Comparison of ENCODE assay signal across 22 cellular contexts in the genomic region with DNA sequence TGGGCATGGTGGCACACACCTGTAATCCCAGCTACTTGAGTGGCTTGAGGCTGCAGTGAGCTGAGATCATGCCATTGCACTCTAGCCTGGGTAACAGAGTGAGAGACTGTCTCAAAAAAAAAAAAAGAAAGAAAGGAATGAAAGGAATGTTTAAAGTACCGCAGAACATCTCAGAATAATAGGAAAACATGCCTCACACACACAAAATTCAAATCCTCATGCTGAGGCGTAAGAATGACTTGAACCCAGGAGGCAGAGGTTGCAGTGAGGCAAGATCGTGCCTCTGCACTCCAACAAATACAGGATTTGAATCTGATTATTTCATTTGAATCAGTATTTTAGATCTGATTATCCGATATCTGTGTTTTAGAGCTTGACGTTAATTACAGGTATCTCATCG. TPM values are rescaled to one million over a fixed set of nuclear protein-coding genes. Genes with fewer than 3 reads are reported as not detected.
DNase-seq lines count a peak whose midpoint lies in the region; ATAC-seq, FAIRE-seq and TF ChIP-seq lines count a peak whose summit lies in the region.
"Had no signal": no experiment of that assay in that cellular context is flagged by ENCODE, and none has a peak within 500 bp of the region (broad histone marks: within the 10 kb centered on the region; RNA-seq: fewer than 3 reads in every experiment).

No MANE protein-coding gene starts in this region.

- BruUV-seq in IMR-90 (replicated peaks; lab: Mats Ljungman, UMichigan), result no TSS peak

- H2BK20ac ChIP-seq in IMR-90 (ENCODE audit: low read depth, low read length), result no peak overlapping the region

- H3K23ac ChIP-seq in IMR-90 (ENCODE audit: low read depth, low read length), result no peak overlapping the region

- WGBS in IMR-90 (ENCODE audit: extremely low coverage in 2 of 2, insufficient read length in 1 of 2), 2 experiments, result 87% methylated on average over 3 of the region's 6 CpGs; no CpG with 5 or more reads in 1 of the 2 experiments

- intact Hi-C loops in IMR-90 (cut with micrococcal nuclease), result loop anchor here (5.0 to 10.0 kb wide), 2 partner anchors 73 to 175 kb away; no protein-coding TSS in a partner anchor
- intact Hi-C loops in posterior cingulate gyrus (cut with DNase I), result loop anchor here (10.0 kb wide), 1 partner anchor 285 kb away; no protein-coding TSS in a partner anchor

- TF ChIP-seq RAD21 in IMR-90 (IDR thresholded peaks at IDR 0.05; ENCODE audit: low read length), result no peak

- H3K36me3 ChIP-seq in IMR-90 (ENCODE audit: control insufficient read depth, insufficient read depth, low read length) (no peaks in the 10 kb centered on the region), bronchial epithelial cell (ENCODE audit: control insufficient read depth, insufficient read depth, low read length) (no peaks in the 10 kb centered on the region)

- no peaks in the 10 kb centered on the region for H3K9me3 ChIP-seq in IMR-90 (ENCODE audit: control insufficient read depth, insufficient read depth, low read length)

- no peak overlapping the region for H4K8ac ChIP-seq in IMR-90 (ENCODE audit: low read depth in 2 of 2, low read length in 2 of 2)

- no peak overlapping the region for H2BK5ac ChIP-seq in IMR-90 (ENCODE audit: low read depth, low read length, poor library complexity, severe bottlenecking)

- no peak overlapping the region for H3K4me2 ChIP-seq in IMR-90 (ENCODE audit: low read depth, low read length)

- DNase-seq in AG10803 (ENCODE audit: low read depth) (peak; percentile 27), IMR-90 (peak; percentile 24), bronchial epithelial cell (ENCODE audit: low read depth) (peak; percentile 12), kidney tubule cell (ENCODE audit: low spot score) (peak; percentile 17), posterior cingulate gyrus (no peak), frontal cortex (ENCODE audit: low spot score in 2 of 2) (no peak), C1 segment of cervical spinal cord (lab: John Stamatoyannopoulos, UW) (no peak)
- DNase-seq: 8988T; CD4-positive, CD25-positive, alpha-beta regulatory T cell; COR-L47; H7; KBM-7; MV-4-11; NCI-H187; NCI-H2227 treated with DMSO at 0.1 percent for 48 hours; NCI-H510A treated with DMSO at 0.1 percent for 48 hours; NCI-H82; PC-3 had no signal

- dilution Hi-C loops in IMR-90 (cut with HindIII; ENCODE audit: low sequenced_read_pairs, unreplicated experiment), result no loop called here

- H3K9me1 ChIP-seq in IMR-90 (ENCODE audit: insufficient read depth, low read length), result no peaks in the 10 kb centered on the region

- no peaks in the 10 kb centered on the region for H4K20me1 ChIP-seq in IMR-90 (ENCODE audit: insufficient read depth, low read length)

- H2BK15ac ChIP-seq in IMR-90 (ENCODE audit: low read depth, low read length), result no peak overlapping the region

- no peak overlapping the region for H4K91ac ChIP-seq in IMR-90 (ENCODE audit: insufficient read depth, low read depth, low read length)

- ATAC-seq in IMR-90 (ENCODE audit: low read depth) (no peak), HG03135 (IDR thresholded peaks at IDR 0.05; ENCODE audit: unreplicated experiment) (no peak)
- ATAC-seq: GM12878, PC-3 had no signal

- no peak overlapping the region for H2AK9ac ChIP-seq in IMR-90 (replicated peaks; ENCODE audit: low read depth, low read length, poor library complexity)

- no peak overlapping the region for H2AK5ac ChIP-seq in IMR-90 (ENCODE audit: low read depth, low read length)

- H3K14ac ChIP-seq in IMR-90 (replicated peaks; ENCODE audit: low read depth, low read length), result no peak overlapping the region

- no peak overlapping the region for H3K4ac ChIP-seq in IMR-90 (ENCODE audit: low read depth, low read length)

- TF ChIP-seq POLR2A in IMR-90 (IDR thresholded peaks at IDR 0.05; ENCODE audit: low read depth, low read length), result no peak

- H3K9ac ChIP-seq in IMR-90 (ENCODE audit: low read depth, low read length), result no peak overlapping the region

- H2BK120ac ChIP-seq in IMR-90 (ENCODE audit: low read depth, low read length), result no peak overlapping the region

- in situ Hi-C loops in IMR-90 (cut with MboI; ENCODE audit: low sequenced_read_pairs), result no loop called here

- FAIRE-seq in bronchial epithelial cell (lab: Jason Lieb, UNC) (no peak), frontal cortex (lab: Jason Lieb, UNC) (no peak)
- FAIRE-seq: GM12878, GM18507 had no signal

- TF ChIP-seq CTCF in AG10803 (conservative IDR thresholded peaks at IDR 0.05; ENCODE audit: low read length), result no peak
- no peak for TF ChIP-seq CTCF in IMR-90 (conservative IDR thresholded peaks at IDR 0.05; ENCODE audit: low read depth, low read length)
- no peak for TF ChIP-seq CTCF in bronchial epithelial cell (IDR thresholded peaks at IDR 0.05; ENCODE audit: insufficient read depth, low read length, severe bottlenecking)

- CTCF ChIA-PET in IMR-90 (lab: Yijun Ruan, JAX), result interaction anchor here (0.6 kb wide), 1 partner anchor 24 kb away, joined by 4 read pairs; no protein-coding TSS in a partner anchor

- no peak overlapping the region for H4K5ac ChIP-seq in IMR-90 (ENCODE audit: low read depth, low read length)

- no peak overlapping the region for H3K4me3 ChIP-seq in AG10803 (ENCODE audit: low read length)
- H3K4me3 ChIP-seq in IMR-90 (ENCODE audit: insufficient read depth, low read depth, low read length), result no peak overlapping the region
- H3K4me3 ChIP-seq in bronchial epithelial cell (ENCODE audit: low read depth, low read length), result no peak overlapping the region
- H3K4me3 ChIP-seq: GM12878 had no signal

- POLR2A ChIA-PET in IMR-90 (lab: Charles Lee; ENCODE audit: unreplicated experiment), result no interaction called here

- no peaks in the 10 kb centered on the region for H3K79me1 ChIP-seq in IMR-90 (ENCODE audit: low read depth in 1 of 2, low read length in 2 of 2)

- no peaks in the 10 kb centered on the region for H3K27me3 ChIP-seq in IMR-90 (ENCODE audit: control insufficient read depth, insufficient read depth, low read length)
- H3K27me3 ChIP-seq in bronchial epithelial cell (ENCODE audit: control insufficient read depth, insufficient read depth, low read length), result no peaks in the 10 kb centered on the region

- no peak overlapping the region for H2AFZ ChIP-seq in IMR-90 (replicated peaks; ENCODE audit: low read length, poor library complexity)

- H3K27ac ChIP-seq in IMR-90 (ENCODE audit: insufficient read depth, low read length), result no peak overlapping the region
- H3K27ac ChIP-seq: RWPE1 had no signal

- no peak overlapping the region for H3K56ac ChIP-seq in IMR-90 (ENCODE audit: extremely low read depth, insufficient read depth, low read length)

- H3K18ac ChIP-seq in IMR-90 (ENCODE audit: low read depth, low read length), result no peak overlapping the region

- H3K4me1 ChIP-seq in IMR-90 (ENCODE audit: control insufficient read depth, insufficient read depth, low read length), result no peaks in the 10 kb centered on the region

TF ChIP-seq in IMR-90, 13 proteins besides CTCF, POLR2A, EP300 and RAD21:
- no peak for TF ChIP-seq RFX5 (IDR thresholded peaks at IDR 0.05; ENCODE audit: low read depth, low read length)
- TF ChIP-seq MAFK (IDR thresholded peaks at IDR 0.05; ENCODE audit: low read depth, low read length), result no peak
- no peak for TF ChIP-seq MXI1 (IDR thresholded peaks at IDR 0.05; ENCODE audit: borderline replicate concordance, low read depth, low read length)
- TF ChIP-seq, protein P1, sequence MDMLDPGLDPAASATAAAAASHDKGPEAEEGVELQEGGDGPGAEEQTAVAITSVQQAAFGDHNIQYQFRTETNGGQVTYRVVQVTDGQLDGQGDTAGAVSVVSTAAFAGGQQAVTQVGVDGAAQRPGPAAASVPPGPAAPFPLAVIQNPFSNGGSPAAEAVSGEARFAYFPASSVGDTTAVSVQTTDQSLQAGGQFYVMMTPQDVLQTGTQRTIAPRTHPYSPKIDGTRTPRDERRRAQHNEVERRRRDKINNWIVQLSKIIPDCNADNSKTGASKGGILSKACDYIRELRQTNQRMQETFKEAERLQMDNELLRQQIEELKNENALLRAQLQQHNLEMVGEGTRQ (IDR thresholded peaks at IDR 0.05; ENCODE audit: low read depth, low read length), result no peak
- TF ChIP-seq, protein P2, sequence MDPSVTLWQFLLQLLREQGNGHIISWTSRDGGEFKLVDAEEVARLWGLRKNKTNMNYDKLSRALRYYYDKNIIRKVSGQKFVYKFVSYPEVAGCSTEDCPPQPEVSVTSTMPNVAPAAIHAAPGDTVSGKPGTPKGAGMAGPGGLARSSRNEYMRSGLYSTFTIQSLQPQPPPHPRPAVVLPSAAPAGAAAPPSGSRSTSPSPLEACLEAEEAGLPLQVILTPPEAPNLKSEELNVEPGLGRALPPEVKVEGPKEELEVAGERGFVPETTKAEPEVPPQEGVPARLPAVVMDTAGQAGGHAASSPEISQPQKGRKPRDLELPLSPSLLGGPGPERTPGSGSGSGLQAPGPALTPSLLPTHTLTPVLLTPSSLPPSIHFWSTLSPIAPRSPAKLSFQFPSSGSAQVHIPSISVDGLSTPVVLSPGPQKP (IDR thresholded peaks at IDR 0.05; ENCODE audit: borderline replicate concordance, low read depth, low read length), result no peak
- TF ChIP-seq RCOR1 (IDR thresholded peaks at IDR 0.05; ENCODE audit: insufficient replicate concordance, low read length), result no peak
- no peak for TF ChIP-seq CEBPB (IDR thresholded peaks at IDR 0.05; ENCODE audit: low read depth, low read length)

RNA-seq across cellular contexts. Expression of a gene that starts 21.3 kb away (rescaled TPM):
- total RNA-seq in IMR-90 (2012; rRNA removed) (2.2 and 3.3 TPM in 2 replicates), bronchial epithelial cell (19.1 and 21.1 TPM in 2 replicates), frontal cortex (12.2 TPM)
- polyA plus RNA-seq in IMR-90 (2012; rRNA removed), result 14.0 and 14.8 TPM in 2 replicates
- polyA plus RNA-seq in IMR-90 (2012; cell fraction: cytosol; rRNA removed), result 11.4 and 20.5 TPM in 2 replicates
- 47.4 and 93.1 TPM in 2 replicates for polyA plus RNA-seq in IMR-90 (2012; cell fraction: nucleus; rRNA removed; ENCODE audit: low replicate concordance)

RNA-seq across cellular contexts. Expression of a gene that starts 43.6 kb away (rescaled TPM):
- total RNA-seq in IMR-90 (2012; rRNA removed), result 0.90 and 1.9 TPM in 2 replicates
- 3.8 and 4.7 TPM in 2 replicates for polyA plus RNA-seq in IMR-90 (2012; rRNA removed)
- 1.2 and 1.6 TPM in 2 replicates for polyA plus RNA-seq in IMR-90 (2012; cell fraction: cytosol; rRNA removed)
- polyA plus RNA-seq in IMR-90 (2012; cell fraction: nucleus; rRNA removed; ENCODE audit: low replicate concordance), result 17.9 and 21.8 TPM in 2 replicates
- total RNA-seq in bronchial epithelial cell, result 0.79 and 1.7 TPM in 2 replicates
- 6.5 TPM for total RNA-seq in frontal cortex
- polyA plus RNA-seq: CD4-positive, CD25-positive, alpha-beta regulatory T cell had no signal

RNA-seq across cellular contexts. Expression of a gene that starts 44.4 kb away (rescaled TPM):
- total RNA-seq in IMR-90 (2012; rRNA removed) (14.4 and 16.7 TPM in 2 replicates), bronchial epithelial cell (23.7 and 33.2 TPM in 2 replicates), frontal cortex (16.3 TPM)
- 9.2 and 10.1 TPM in 2 replicates for polyA plus RNA-seq in IMR-90 (2012; rRNA removed)
- polyA plus RNA-seq in IMR-90 (2012; cell fraction: cytosol; rRNA removed), result 6.3 and 8.7 TPM in 2 replicates
- 14.0 and 18.3 TPM in 2 replicates for polyA plus RNA-seq in IMR-90 (2012; cell fraction: nucleus; rRNA removed; ENCODE audit: low replicate concordance)

Comparison
In these comparisons a context has a peak if more than half of its experiments do, and no peak if none do; other contexts are left out.
1. DNase-seq: peak in AG10803 (single experiment), IMR-90 (single experiment), bronchial epithelial cell (single experiment) and kidney tubule cell (single experiment); none in posterior cingulate gyrus (0 of 10), frontal cortex (0 of 2) and C1 segment of cervical spinal cord (0 of 14).